Comparison of ENCODE assay signal across 8 cellular contexts in the genomic region with DNA sequence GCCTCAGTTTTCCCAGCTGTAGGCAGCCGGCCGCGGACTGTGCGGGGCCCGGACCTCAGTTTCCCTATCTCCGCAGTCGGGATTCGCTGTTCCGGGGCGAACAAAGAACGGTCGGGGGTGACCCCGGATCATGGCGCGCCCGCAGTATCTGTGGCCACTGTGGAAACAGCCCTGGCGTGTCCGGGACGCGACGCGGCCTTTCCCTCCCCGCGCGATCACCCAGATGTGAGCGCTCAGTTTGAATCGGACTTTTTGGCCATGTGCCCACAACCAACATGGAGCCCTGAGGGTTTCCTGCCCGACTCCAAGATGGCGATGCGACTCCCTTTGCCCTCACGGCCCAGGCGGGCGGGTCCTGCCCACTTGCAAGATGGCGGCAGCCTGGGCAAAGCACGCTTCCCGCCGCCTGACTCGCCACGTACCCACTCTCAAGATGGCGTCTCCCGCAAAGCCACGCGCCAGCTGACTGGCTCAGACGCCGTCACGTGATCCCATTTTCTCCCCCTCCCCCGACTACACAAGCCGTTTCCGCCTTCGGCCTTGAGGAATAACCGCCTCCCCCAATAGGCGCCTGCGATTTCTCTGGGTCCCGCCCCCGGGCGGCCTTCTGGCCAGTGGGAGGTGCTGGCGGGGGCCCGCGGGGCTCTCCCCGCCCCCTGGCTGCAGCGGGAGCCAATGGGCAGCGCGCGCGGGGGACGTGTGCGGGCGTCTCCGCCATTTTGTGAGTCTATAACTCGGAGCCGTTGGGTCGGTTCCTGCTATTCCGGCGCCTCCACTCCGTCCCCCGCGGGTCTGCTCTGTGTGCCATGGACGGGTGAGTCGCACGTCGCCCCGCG. TPM values are rescaled to one million over a fixed set of nuclear protein-coding genes. Genes with fewer than 3 reads are reported as not detected.
DNase-seq lines count a peak whose midpoint lies in the region; ATAC-seq, FAIRE-seq and TF ChIP-seq lines count a peak whose summit lies in the region.

A gene (plus strand): TSS at position 761 of the 836 bp plus-strand sequence. CDS start 46 bp downstream, at position 807.

- H3K9ac ChIP-seq in Loucy (ENCODE audit: low read depth, low read length, poor library complexity, severe bottlenecking), result peak within 1 kb of the TSS; percentile 98

- H3K9me3 ChIP-seq in Loucy (ENCODE audit: insufficient read depth, low read depth, low read length), result no peaks in the 10 kb centered on the region

- DNase-seq in EL (peak; percentile 100), H54 (ENCODE audit: insufficient read length, low spot score) (peak; percentile 98), fibroblast of mammary gland (ENCODE audit: low read depth) (peak; percentile 100)
- peak; percentile 99 for DNase-seq in activated T-helper 9 cell treated with anti-CD3 and anti-CD28 coated beads, Interleukin-2, amount 50 U/mL, for 16 hours (ENCODE audit: low read depth)
- peak; percentile 97 to 100 (median 100) for DNase-seq in naive thymus-derived CD8-positive, alpha-beta T cell
- DNase-seq in stimulated activated naive CD4-positive, alpha-beta T cell (lab: John Stamatoyannopoulos, UW), result peak; percentile 95 to 100 (median 100)

- H3K4me1 Mint-ChIP-seq in naive thymus-derived CD8-positive, alpha-beta T cell, result peaks cover 17 to 37% (median 33%) of the 10 kb centered on the region in 4 donors

- H3K27ac Mint-ChIP-seq in naive thymus-derived CD8-positive, alpha-beta T cell, result peak within 1 kb of the TSS; percentile 88 to 96 (median 94)

- H3K36me3 Mint-ChIP-seq in naive thymus-derived CD8-positive, alpha-beta T cell, result peaks cover 0 to 15% (median 0%) of the 10 kb centered on the region in 3 donors

- peaks cover 8% of the 10 kb centered on the region for H3K27me3 ChIP-seq in Loucy (ENCODE audit: insufficient read depth, low read length, poor library complexity, severe bottlenecking)

- H3F3A ChIP-seq in Loucy (ENCODE audit: low read depth), result no peaks in the 10 kb centered on the region

- peaks cover 52% of the 10 kb centered on the region for H3K79me2 ChIP-seq in Loucy (ENCODE audit: insufficient read depth, low read length)

- H3K36me3 ChIP-seq in Loucy (ENCODE audit: insufficient read depth, low read length), result peaks cover 25% of the 10 kb centered on the region

- no peak for TF ChIP-seq CTCF in Loucy (conservative IDR thresholded peaks at IDR 0.05; ENCODE audit: low read length)
- TF ChIP-seq CTCF in fibroblast of mammary gland (conservative IDR thresholded peaks at IDR 0.05; ENCODE audit: control insufficient read depth, insufficient read depth, low read depth, low read length), result no peak

- H4K20me1 ChIP-seq in Loucy (ENCODE audit: insufficient read depth, low read length, poor library complexity, severe bottlenecking), result peaks cover 41% of the 10 kb centered on the region

- H2AFZ ChIP-seq in Loucy (ENCODE audit: low read length), result peak within 1 kb of the TSS; percentile 94

- no peaks in the 10 kb centered on the region for H3K9me3 Mint-ChIP-seq in naive thymus-derived CD8-positive, alpha-beta T cell

- peak within 1 kb of the TSS; percentile 93 for H3K4me2 ChIP-seq in Loucy (ENCODE audit: low read depth, low read length, poor library complexity, severe bottlenecking)

- H3K4me3 Mint-ChIP-seq in naive thymus-derived CD8-positive, alpha-beta T cell, result peak within 1 kb of the TSS; percentile 88 to 97 (median 95)

- FAIRE-seq in H54 (lab: Jason Lieb, UNC), result peak; percentile 83

- H3K9me2 ChIP-seq in Loucy (replicated peaks; ENCODE audit: low read depth, low read length), result no peaks in the 10 kb centered on the region

- TF ChIP-seq POLR2A in H54 (IDR thresholded peaks at IDR 0.05; ENCODE audit: low read depth, low read length) (peak; percentile 82), Raji (IDR thresholded peaks at IDR 0.05; ENCODE audit: insufficient read depth, low read depth, low read length) (peak; percentile 71)

- H3K4me3 ChIP-seq in Loucy (ENCODE audit: low read length, poor library complexity, severe bottlenecking) (peak within 1 kb of the TSS; percentile 97), fibroblast of mammary gland (ENCODE audit: control insufficient read depth, low read depth, low read length) (peak within 1 kb of the TSS; percentile 88)

- H3K27me3 Mint-ChIP-seq in naive thymus-derived CD8-positive, alpha-beta T cell, result no peaks in the 10 kb centered on the region

- peak; percentile 84 to 87 for ATAC-seq in naive thymus-derived CD8-positive, alpha-beta T cell

- POLR2A ChIA-PET in naive thymus-derived CD8-positive, alpha-beta T cell (lab: Charles Lee), result interaction anchor here (0.6 to 2.5 kb wide), 9 partner anchors 9 to 379 kb away, joined by 3 to 10 read pairs (median 5); a partner anchor contains a TSS

- peaks cover 23% of the 10 kb centered on the region for H3K4me1 ChIP-seq in Loucy (ENCODE audit: insufficient read depth, low read length, poor library complexity, severe bottlenecking)

RNA-seq across cellular contexts. Expression of the gene that starts here (rescaled TPM):
- 100 to 1,000 TPM; 321 to 323 TPM for total RNA-seq in naive thymus-derived CD8-positive, alpha-beta T cell
- polyA plus RNA-seq in naive thymus-derived CD8-positive, alpha-beta T cell, result 100 to 1,000 TPM; 110 to 190 (median 110) TPM

Comparison
In these comparisons a context has a peak if more than half of its experiments do, and no peak if none do; other contexts are left out.
1. Peak in every context shown above with its lines: DNase-seq, ATAC-seq and H3K4me3 ChIP-seq.